In genomic region chr17:63476857-63477470, GRCh38 we compare ENCODE assay signal across 8 cellular contexts. TPM values are rescaled to one million over a fixed set of nuclear protein-coding genes. Genes with fewer than 3 reads are reported as not detected.
DNase-seq lines count a peak whose midpoint lies in the region.

Gene ACE (plus strand): TSS chr17:63477061. CDS start chr17:63477095, 34 bp downstream.

- H3K27ac Mint-ChIP-seq in IgD-negative memory B cell, result peak within 1 kb of the TSS in 1 of 3 donors; percentile 65
- peak within 1 kb of the TSS; percentile 31 for H3K27ac Mint-ChIP-seq in T-helper 1 cell treated with Interleukin-12 subunit alpha and Interleukin-12 subunit beta and Interleukin-4 antibody, amounts not matched to agents 30 μg/mL and 1 μg/mL, for 36 hours

- peaks cover 0 to 10% (median 0%) of the 10 kb centered on the region in 3 donors for H3K4me1 Mint-ChIP-seq in IgD-negative memory B cell
- peaks cover 12% of the 10 kb centered on the region for H3K4me1 Mint-ChIP-seq in T-helper 1 cell treated with Interleukin-12 subunit alpha and Interleukin-12 subunit beta and Interleukin-4 antibody, amounts not matched to agents 30 μg/mL and 1 μg/mL, for 36 hours (ENCODE audit: low read depth)

- DNase-seq in GM03348 (ENCODE audit: low spot score), result peak; percentile 69
- peak; percentile 44 for DNase-seq in central memory CD4-positive, alpha-beta T cell
- DNase-seq in left kidney (ENCODE audit: low read depth, low spot score), result peak; percentile 84
- DNase-seq in stimulated activated CD4-positive, alpha-beta T cell treated with anti-CD3 and anti-CD28 coated beads, Interleukin-4, amount 100 ng/mL, for 4 hours, result peak; percentile 19 to 31
- DNase-seq in pons (ENCODE audit: low spot score), result no peak
- no peak for DNase-seq in activated CD4-positive, CD25-positive, alpha-beta regulatory T cell (lab: John Stamatoyannopoulos, UW)

- H3K4me3 Mint-ChIP-seq in IgD-negative memory B cell, result peak within 1 kb of the TSS; percentile 40 to 92 (median 77)
- peak within 1 kb of the TSS; percentile 77 for H3K4me3 Mint-ChIP-seq in T-helper 1 cell treated with Interleukin-12 subunit alpha and Interleukin-12 subunit beta and Interleukin-4 antibody, amounts not matched to agents 30 μg/mL and 1 μg/mL, for 36 hours

- H3K36me3 Mint-ChIP-seq in IgD-negative memory B cell, result no peaks in the 10 kb centered on the region
- H3K36me3 Mint-ChIP-seq in T-helper 1 cell treated with Interleukin-12 subunit alpha and Interleukin-12 subunit beta and Interleukin-4 antibody, amounts not matched to agents 30 μg/mL and 1 μg/mL, for 36 hours (ENCODE audit: low read depth), result no peaks in the 10 kb centered on the region

- peaks cover 19% of the 10 kb centered on the region for H3K27me3 Mint-ChIP-seq in IgD-negative memory B cell
- peaks cover 51% of the 10 kb centered on the region for H3K27me3 Mint-ChIP-seq in T-helper 1 cell treated with Interleukin-12 subunit alpha and Interleukin-12 subunit beta and Interleukin-4 antibody, amounts not matched to agents 30 μg/mL and 1 μg/mL, for 36 hours (ENCODE audit: low read depth)

- H3K9me3 Mint-ChIP-seq in IgD-negative memory B cell, result peaks cover 0 to 2% (median 0%) of the 10 kb centered on the region in 3 donors
- H3K9me3 Mint-ChIP-seq in T-helper 1 cell treated with Interleukin-12 subunit alpha and Interleukin-12 subunit beta and Interleukin-4 antibody, amounts not matched to agents 30 μg/mL and 1 μg/mL, for 36 hours, result no peaks in the 10 kb centered on the region

RNA-seq across cellular contexts. Expression of gene ACE, which starts in this region (rescaled TPM):
- polyA plus RNA-seq in IgD-negative memory B cell, result 2.0 TPM

Comparison
In these comparisons a context has a peak if more than half of its experiments do, and no peak if none do; other contexts are left out.
1. DNase-seq: peak in GM03348 (single experiment), central memory CD4-positive, alpha-beta T cell (single experiment), left kidney (single experiment) and stimulated activated CD4-positive, alpha-beta T cell treated with anti-CD3 and anti-CD28 coated beads, Interleukin-4, amount 100 ng/mL, for 4 hours (2 of 2); none in pons (single experiment) and activated CD4-positive, CD25-positive, alpha-beta regulatory T cell (0 of 4).